ENCODE assay signal across 19 cellular contexts in the genomic region with DNA sequence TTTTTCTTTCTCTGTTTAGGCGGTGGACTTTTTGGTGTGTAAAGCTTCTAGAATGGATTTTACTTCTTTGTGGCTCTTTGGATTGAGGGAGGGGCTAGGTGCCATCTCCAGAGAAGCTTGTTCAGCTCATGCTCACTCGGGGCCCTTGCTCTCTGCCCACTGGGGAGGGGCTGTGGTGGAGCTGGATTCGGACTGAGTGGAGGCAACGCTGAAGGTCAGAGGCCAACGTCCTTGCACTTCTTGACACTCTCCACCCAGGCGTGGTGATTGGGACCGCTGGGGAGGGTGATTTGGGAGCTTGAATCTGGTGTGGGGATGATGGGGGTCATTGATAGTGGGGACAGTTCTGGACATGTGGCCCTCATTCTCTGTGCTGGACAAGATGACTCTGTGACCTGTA. TPM values are rescaled to one million over a fixed set of nuclear protein-coding genes. Genes with fewer than 3 reads are reported as not detected.
DNase-seq lines count a peak whose midpoint lies in the region; TF ChIP-seq lines count a peak whose summit lies in the region.
"Had no signal": no experiment of that assay in that cellular context is flagged by ENCODE, and none has a peak within 500 bp of the region (broad histone marks: within the 10 kb centered on the region; RNA-seq: fewer than 3 reads in every experiment).

No MANE protein-coding gene starts in this region.

- TF ChIP-seq CTCF in brain (conservative IDR thresholded peaks at IDR 0.05): no peak
- TF ChIP-seq CTCF in tibial artery (IDR thresholded peaks at IDR 0.05): no peak

- H3K9me3 ChIP-seq in tibial artery: no peaks in the 10 kb centered on the region
- H3K9me3 ChIP-seq: A549 had no signal

- intact Hi-C loops in posterior vena cava (cut with DNase I): no loop called here
- intact Hi-C loops in tibial artery (cut with DNase I; ENCODE audit: low total_unique reads): loop anchor here (5.0 kb wide), 1 partner anchor 45 kb away; no protein-coding TSS in a partner anchor
- intact Hi-C loops in head of caudate nucleus (cut with DNase I): loop anchor here (5.0 kb wide), 1 partner anchor 180 kb away; no protein-coding TSS in a partner anchor

- peak overlapping the region in 3 of 5 experiments; percentile 61 to 90 (median 89) for H3K27ac Mint-ChIP-seq in brain
- H3K27ac Mint-ChIP-seq: CD14-positive monocyte, IgD-negative memory B cell had no signal

- H3K4me3 ChIP-seq in tibial artery: no peak overlapping the region
- H3K4me3 ChIP-seq: A549 had no signal

- no peaks in the 10 kb centered on the region for H3K27me3 ChIP-seq in tibial artery

- H3K4me1 Mint-ChIP-seq in brain: peaks cover 85% of the 10 kb centered on the region

- H3K9me3 Mint-ChIP-seq in brain: no peaks in the 10 kb centered on the region
- H3K9me3 Mint-ChIP-seq: CD14-positive monocyte; CD8-positive, alpha-beta memory T cell; IgD-negative memory B cell had no signal

- H3K4me1 ChIP-seq in tibial artery: peaks cover 0 to 96% (median 63%) of the 10 kb centered on the region in 4 donors

- H3K27ac ChIP-seq in tibial artery: peak overlapping the region; percentile 77 to 80
- H3K27ac ChIP-seq: A549, HL-60 had no signal

- DNase-seq in D341Med (ENCODE audit: low spot score): peak; percentile 5
- peak; percentile 64 for DNase-seq in posterior vena cava (ENCODE audit: low spot score)
- DNase-seq in tibial artery: peak in 1 of 2 donors; percentile 61
- DNase-seq in cerebellum (ENCODE audit: low spot score): no peak
- no peak for DNase-seq in KG1 (lab: John Stamatoyannopoulos, UW)
- no peak for DNase-seq in head of caudate nucleus
- DNase-seq: AML-193; CD8-positive, alpha-beta memory T cell; DND-41; NCI-H1048; NCI-H2081; NCI-H226; NCI-H510A; RPMI8226 had no signal

- no peaks in the 10 kb centered on the region for H3K36me3 Mint-ChIP-seq in brain
- H3K36me3 Mint-ChIP-seq: CD14-positive monocyte, IgD-negative memory B cell had no signal

- H3K4me3 Mint-ChIP-seq in brain: no peak overlapping the region
- H3K4me3 Mint-ChIP-seq: CD14-positive monocyte; CD8-positive, alpha-beta memory T cell had no signal

- H3K36me3 ChIP-seq in tibial artery: peaks cover 0 to 10% (median 9%) of the 10 kb centered on the region in 3 donors

- H3K27me3 Mint-ChIP-seq in brain: peaks cover 4% of the 10 kb centered on the region
- H3K27me3 Mint-ChIP-seq: CD8-positive, alpha-beta memory T cell; IgD-negative memory B cell had no signal

RNA-seq across cellular contexts. Expression of gene ADARB1, which starts 52.6 kb away (rescaled TPM):
- polyA plus RNA-seq in brain (ENCODE audit: insufficient read depth, low read depth, low replicate concordance): 10.9 TPM
- total RNA-seq in posterior vena cava: 10 to 100 TPM; 72.4 to 85.6 TPM
- total RNA-seq in cerebellum: 42.6 TPM

Comparison
In these comparisons a context has a peak if more than half of its experiments do, and no peak if none do; other contexts are left out.
1. DNase-seq: peak in D341Med (single experiment) and posterior vena cava (single experiment); none in cerebellum (single experiment), KG1 (single experiment) and head of caudate nucleus (0 of 42).
2. intact Hi-C loops: an anchor here in tibial artery (5.0 kb wide) and head of caudate nucleus (5.0 kb wide); none called in posterior vena cava.